8 cellular contexts compared by ENCODE assay signal in genomic region chr1:28552482-28553228, GRCh38. TPM values are rescaled to one million over a fixed set of nuclear protein-coding genes. Genes with fewer than 3 reads are reported as not detected.
A peak's percentile ranks its signal among the peaks of the same experiment; 100 is the strongest.
DNase-seq lines count a peak whose midpoint lies in the region; ATAC-seq and TF ChIP-seq lines count a peak whose summit lies in the region.

Gene TRNAU1AP, plus strand, starts transcription at chr1:28553085. Its CDS starts 26 bp downstream, at chr1:28553111.

- peak; percentile 73 to 79 for TF ChIP-seq POLR2A in Peyer's patch (IDR thresholded peaks at IDR 0.05)

- H3K4me3 ChIP-seq in Peyer's patch (peak within 1 kb of the TSS; percentile 57 to 98 (median 78)), muscle layer of colon (ENCODE audit: low read depth in 1 of 2, low read length in 2 of 2) (peak within 1 kb of the TSS; percentile 80 to 89)

- H3K9me3 ChIP-seq in KOPT-K1 (ENCODE audit: insufficient read depth, low read length, poor library complexity, severe bottlenecking), result no peaks in the 10 kb centered on the region
- no peaks in the 10 kb centered on the region for H3K9me3 ChIP-seq in Peyer's patch
- no peaks in the 10 kb centered on the region for H3K9me3 ChIP-seq in muscle layer of colon (ENCODE audit: low read length)

- DNase-seq in DMS79 treated with DMSO at 0.1 percent for 48 hours (lab: John Stamatoyannopoulos, UW) (peak; percentile 95), Peyer's patch (peak; percentile 94 to 99 (median 98))
- peak; percentile 97 to 99 for DNase-seq in activated T-cell treated with anti-CD3 and anti-CD28 coated beads, Interleukin-2, amount 50 U/mL, for 48 hours
- DNase-seq in stimulated activated CD8-positive, alpha-beta memory T cell treated with anti-CD3 and anti-CD28 coated beads, Interleukin-7, amount 100 ng/mL, for 1 hour (ENCODE audit: low read depth in 2 of 2), result peak; percentile 93 to 95

- ATAC-seq in GM21786 (IDR thresholded peaks at IDR 0.05; ENCODE audit: unreplicated experiment), result peak; percentile 94
- ATAC-seq in esophagus mucosa, result peak; percentile 99

- H3K36me3 ChIP-seq in KOPT-K1 (ENCODE audit: insufficient read depth, low read length) (peaks cover 22% of the 10 kb centered on the region), Peyer's patch (peaks cover 0 to 25% (median 0%) of the 10 kb centered on the region in 3 donors), muscle layer of colon (ENCODE audit: insufficient read depth, low read length) (peaks cover 5% of the 10 kb centered on the region)

- H3K27ac ChIP-seq in KOPT-K1 (ENCODE audit: low read depth, low read length, poor library complexity, severe bottlenecking) (peak within 1 kb of the TSS; percentile 78), Peyer's patch (peak within 1 kb of the TSS; percentile 76 to 88 (median 82)), muscle layer of colon (ENCODE audit: low read depth, low read length) (peak within 1 kb of the TSS; percentile 89)

- TF ChIP-seq CTCF in Peyer's patch (IDR thresholded peaks at IDR 0.05), result peak in 4 of 6 experiments; percentile 4 to 26 (median 14)

- H3K4me1 ChIP-seq in Peyer's patch, result peaks cover 0 to 9% (median 2%) of the 10 kb centered on the region in 4 donors
- H3K4me1 ChIP-seq in muscle layer of colon (ENCODE audit: insufficient read depth, low read length), result no peaks in the 10 kb centered on the region

- H3K27me3 ChIP-seq in Peyer's patch (no peaks in the 10 kb centered on the region), muscle layer of colon (ENCODE audit: control insufficient read depth in 1 of 2, insufficient read depth in 2 of 2, low read length in 2 of 2) (no peaks in the 10 kb centered on the region)

- H3K9ac ChIP-seq in muscle layer of colon (ENCODE audit: low read length), result peak within 1 kb of the TSS; percentile 85

RNA-seq across cellular contexts. Expression of gene TRNAU1AP, which starts in this region (rescaled TPM):
- total RNA-seq in Peyer's patch, result 10 to 100 TPM; 12.3 to 48.7 (median 25.4) TPM
- 24.3 TPM for total RNA-seq in esophagus mucosa

Comparison
In these comparisons a context has a peak if more than half of its experiments do, and no peak if none do; other contexts are left out.
1. Peak in every context shown above with its lines: DNase-seq, ATAC-seq, H3K4me3 ChIP-seq and H3K27ac ChIP-seq.